ENCODE assay signal across 19 cellular contexts in genomic region chr6:44942201-44942600, GRCh38.
"Had no signal": no experiment of that assay in that cellular context is flagged by ENCODE, and none has a peak within 500 bp of the region (broad histone marks: within the 10 kb centered on the region; RNA-seq: fewer than 3 reads in every experiment).

No MANE protein-coding gene starts in this region.

- ATAC-seq: left lung, natural killer cell, right cardiac atrium had no signal

- DNase-seq: activated CD4-positive, alpha-beta T cell treated with anti-CD3 and anti-CD28 coated beads, Interleukin-2, amount 10 ng/mL, durations not matched to agents 7 days and 5 days; activated CD8-positive, alpha-beta memory T cell treated with anti-CD3 and anti-CD28 coated beads for 24 hours; activated naive CD4-positive, alpha-beta T cell treated with anti-CD3 and anti-CD28 coated beads, Interleukin-2, amount 50 U/mL, for 16 hours; amniotic stem cell; central memory CD4-positive, alpha-beta T cell; hippocampal formation; kidney; left lung; natural killer cell; right cardiac atrium; stimulated activated CD4-positive, alpha-beta T cell treated with anti-CD3 and anti-CD28 coated beads, Interleukin-4, amount 100 ng/mL, for 24 hours; stimulated activated naive CD4-positive, alpha-beta T cell had no signal

- H3K4me1 ChIP-seq: esophagus muscularis mucosa, left lung, tibial nerve, vagina had no signal

- H3K4me3 ChIP-seq: coronary artery, esophagus muscularis mucosa, left lung, skin epidermis, tibial nerve, vagina had no signal

- H3K27me3 ChIP-seq: esophagus muscularis mucosa, left lung, tibial nerve, vagina had no signal

- H3K4me3 Mint-ChIP-seq: activated CD4-positive, alpha-beta T cell treated with anti-CD3 and anti-CD28 coated beads, Interleukin-2, amount 10 ng/mL, durations not matched to agents 7 days and 5 days; memory B cell; natural killer cell had no signal

- H3K27ac ChIP-seq: coronary artery, esophagus muscularis mucosa, left lung, skin epidermis, tibial nerve, vagina had no signal

- H3K27me3 Mint-ChIP-seq: activated CD4-positive, alpha-beta T cell treated with anti-CD3 and anti-CD28 coated beads, Interleukin-2, amount 10 ng/mL, durations not matched to agents 7 days and 5 days; memory B cell had no signal

- H3K36me3 ChIP-seq: left lung had no signal

- H3K27ac Mint-ChIP-seq: activated CD4-positive, alpha-beta T cell treated with anti-CD3 and anti-CD28 coated beads, Interleukin-2, amount 10 ng/mL, durations not matched to agents 7 days and 5 days; activated T-helper 2 cell treated with anti-CD3 and anti-CD28 coated beads, Interferon-gamma antibody, Interleukin-2, Interleukin-4, amounts not matched to agents 10 μg/mL and 5 μg/mL and 100 μg/mL, durations not matched to agents 14 hours and 24 hours and 36 hours; memory B cell; natural killer cell had no signal

- H3K4me1 Mint-ChIP-seq: natural killer cell had no signal
